ENCODE assay signal across 10 cellular contexts in genomic region chr3:11610044-11610671, GRCh38. TPM values are rescaled to one million over a fixed set of nuclear protein-coding genes. Genes with fewer than 3 reads are reported as not detected.
DNase-seq lines count a peak whose midpoint lies in the region; ATAC-seq and TF ChIP-seq lines count a peak whose summit lies in the region.
"Had no signal": no experiment of that assay in that cellular context is flagged by ENCODE, and none has a peak within 500 bp of the region (broad histone marks: within the 10 kb centered on the region; RNA-seq: fewer than 3 reads in every experiment).

No MANE protein-coding gene starts in this region.

- DNase-seq in chondrocyte (ENCODE audit: low spot score) (no peak), memory B cell (ENCODE audit: low spot score in 2 of 2) (no peak), stromal cell of bone marrow (ENCODE audit: low read depth) (peak; percentile 66), GM13976 (ENCODE audit: low spot score) (no peak), left lung (no peak)
- DNase-seq: activated CD8-positive, alpha-beta T cell treated with anti-CD3 and anti-CD28 coated beads for 36 hours; NCI-H1694; spleen had no signal

- peak overlapping the region; percentile 46 for H3K27ac ChIP-seq in OCI-LY1 (ENCODE audit: low read depth, low read length, poor library complexity, severe bottlenecking)
- peak overlapping the region in 1 of 2 donors; percentile 10 for H3K27ac ChIP-seq in left lung
- H3K27ac ChIP-seq: spleen had no signal

- no peak overlapping the region; the same call in 1 of the 2 replicates for H3K9ac ChIP-seq in OCI-LY1 (ENCODE audit: low read length)

- intact Hi-C loops in left lung (cut with DNase I): no loop called here

- H3K27me3 Mint-ChIP-seq in chondrocyte (ENCODE audit: low read depth): no peaks in the 10 kb centered on the region
- H3K27me3 Mint-ChIP-seq in memory B cell: no peaks in the 10 kb centered on the region
- H3K27me3 Mint-ChIP-seq: activated CD8-positive, alpha-beta T cell treated with anti-CD3 and anti-CD28 coated beads for 36 hours had no signal

- peaks cover 81% of the 10 kb centered on the region for H3K79me2 ChIP-seq in OCI-LY1 (ENCODE audit: insufficient read depth, low read length)

- H3K27ac Mint-ChIP-seq in chondrocyte (ENCODE audit: unreplicated experiment): peak overlapping the region; percentile 99
- H3K27ac Mint-ChIP-seq in memory B cell: peak overlapping the region; percentile 19
- H3K27ac Mint-ChIP-seq: activated CD8-positive, alpha-beta T cell treated with anti-CD3 and anti-CD28 coated beads for 36 hours had no signal

- ATAC-seq in memory B cell (ENCODE audit: low read depth): no peak
- ATAC-seq in HG03457 (IDR thresholded peaks at IDR 0.05; ENCODE audit: unreplicated experiment): no peak
- ATAC-seq in left lung: no peak
- ATAC-seq: activated CD8-positive, alpha-beta T cell treated with anti-CD3 and anti-CD28 coated beads for 36 hours had no signal

- H3K9me2 ChIP-seq in OCI-LY1 (ENCODE audit: low read depth, low read length): no peaks in the 10 kb centered on the region

- H3K4me1 Mint-ChIP-seq in chondrocyte (ENCODE audit: low read depth) (peaks cover 99% of the 10 kb centered on the region), memory B cell (peaks cover 28% of the 10 kb centered on the region)

- no peak for TF ChIP-seq CTCF in OCI-LY1 (IDR thresholded peaks at IDR 0.05; ENCODE audit: low read length)
- TF ChIP-seq CTCF in chondrocyte (IDR thresholded peaks at IDR 0.05): no peak
- TF ChIP-seq CTCF in GM13976 (IDR thresholded peaks at IDR 0.05; ENCODE audit: borderline replicate concordance, control extremely low read depth, extremely low read depth, insufficient read depth, missing control alignments): no peak
- no peak for TF ChIP-seq CTCF in left lung (IDR thresholded peaks at IDR 0.05)

- H3K4me1 ChIP-seq in OCI-LY1 (ENCODE audit: insufficient read depth, low read length, severe bottlenecking): peaks cover 100% of the 10 kb centered on the region
- H3K4me1 ChIP-seq in left lung: peaks cover 14 to 36% of the 10 kb centered on the region in 2 donors

- no peaks in the 10 kb centered on the region for H3F3A ChIP-seq in OCI-LY1 (ENCODE audit: insufficient read depth, low read length)

- peak overlapping the region; percentile 20 for H3K4me3 ChIP-seq in OCI-LY1 (ENCODE audit: low read depth, low read length, poor library complexity, severe bottlenecking)
- H3K4me3 ChIP-seq in left lung: no peak overlapping the region
- H3K4me3 ChIP-seq: spleen had no signal

- H3K36me3 ChIP-seq in OCI-LY1 (ENCODE audit: insufficient read depth, low read length) (peaks cover 21% of the 10 kb centered on the region), left lung (no peaks in the 10 kb centered on the region)

- in situ Hi-C loops in GM13976 (cut with MboI; ENCODE audit: low sequenced_read_pairs, unreplicated experiment): no loop called here

- H3K9me3 Mint-ChIP-seq in chondrocyte (ENCODE audit: low read depth) (no peaks in the 10 kb centered on the region), memory B cell (no peaks in the 10 kb centered on the region)
- H3K9me3 Mint-ChIP-seq: activated CD8-positive, alpha-beta T cell treated with anti-CD3 and anti-CD28 coated beads for 36 hours had no signal

- H3K27me3 ChIP-seq in OCI-LY1 (ENCODE audit: insufficient read depth, low read length) (no peaks in the 10 kb centered on the region), left lung (no peaks in the 10 kb centered on the region)
- H3K27me3 ChIP-seq: spleen had no signal

- H3K36me3 Mint-ChIP-seq in chondrocyte (ENCODE audit: low read depth): peaks cover 13% of the 10 kb centered on the region
- peaks cover 8% of the 10 kb centered on the region for H3K36me3 Mint-ChIP-seq in memory B cell

- H3K4me2 ChIP-seq in OCI-LY1 (ENCODE audit: low read length): peak overlapping the region; percentile 43

- H3K9me3 ChIP-seq in OCI-LY1 (ENCODE audit: low read length) (no peaks in the 10 kb centered on the region), left lung (no peaks in the 10 kb centered on the region)
- H3K9me3 ChIP-seq: spleen had no signal

- H3K4me3 Mint-ChIP-seq in chondrocyte (ENCODE audit: unreplicated experiment): peak overlapping the region; percentile 68
- no peak overlapping the region for H3K4me3 Mint-ChIP-seq in memory B cell
- H3K4me3 Mint-ChIP-seq: activated CD8-positive, alpha-beta T cell treated with anti-CD3 and anti-CD28 coated beads for 36 hours had no signal

- no peaks in the 10 kb centered on the region for H4K20me1 ChIP-seq in OCI-LY1 (ENCODE audit: insufficient read depth, low read length)

- no peak overlapping the region for H2AFZ ChIP-seq in OCI-LY1 (ENCODE audit: low read length)

RNA-seq across cellular contexts. Expression of gene VGLL4, which starts 33.6 kb away (rescaled TPM):
- 102 to 141 TPM (median 141 TPM) in 3 replicates for total RNA-seq in chondrocyte
- 10 to 100 TPM; 40.2 to 54.5 TPM for total RNA-seq in left lung
